Comparison of ENCODE assay signal across 7 cellular contexts in the genomic region with DNA sequence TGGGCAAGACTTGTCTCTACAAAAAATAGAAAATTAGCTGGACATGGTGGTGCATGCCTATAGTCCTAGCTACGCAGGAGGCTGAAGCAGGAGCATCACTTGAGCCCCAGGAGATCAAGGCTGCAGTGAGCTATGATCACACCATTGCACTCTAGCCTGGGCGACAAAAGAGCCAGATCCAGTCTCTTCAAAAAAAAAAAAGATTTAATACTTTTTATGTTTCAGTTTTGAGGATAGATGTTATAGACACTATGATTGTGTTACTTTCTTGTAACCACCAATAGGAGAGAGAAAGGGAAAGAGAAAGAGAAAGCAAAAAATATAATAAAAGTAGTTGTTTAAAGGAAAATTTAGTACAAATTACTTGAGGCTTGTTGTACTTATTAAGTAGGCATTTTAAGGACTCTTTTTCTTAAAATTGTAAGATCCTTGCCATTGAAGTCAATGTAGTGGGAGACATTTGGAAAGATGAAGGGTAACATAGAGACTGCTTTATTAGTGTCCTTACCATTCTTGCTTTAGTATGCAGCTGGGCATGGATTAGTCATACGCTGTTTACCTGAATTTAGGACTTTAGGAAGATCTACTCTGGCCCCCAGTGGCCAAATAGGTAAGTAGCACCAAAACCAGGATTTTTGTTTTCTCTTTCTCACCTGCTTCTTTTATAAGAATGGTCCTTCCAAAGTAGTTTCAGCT.
A peak's percentile ranks its signal among the peaks of the same experiment; 100 is the strongest.
DNase-seq lines count a peak whose midpoint lies in the region; ATAC-seq lines count a peak whose summit lies in the region.

No MANE protein-coding gene starts in this region.

- peak; percentile 67 for DNase-seq in EH (ENCODE audit: low read depth)
- DNase-seq in NCI-H226 = peak; percentile 43
- DNase-seq in activated CD4-positive, alpha-beta T cell treated with anti-CD3 and anti-CD28 coated beads, Interleukin-2, amount 50 U/mL, for 48 hours = peak; percentile 4 to 13
- peak; percentile 27 for DNase-seq in fibroblast of the conjunctiva (ENCODE audit: low read depth)
- peak; percentile 47 for DNase-seq in pons (ENCODE audit: low spot score)

- ATAC-seq in GM19397 (IDR thresholded peaks at IDR 0.05; ENCODE audit: unreplicated experiment) (peak; percentile 84), HG03378 (IDR thresholded peaks at IDR 0.05; ENCODE audit: unreplicated experiment) (peak; percentile 94)

Comparison
In these comparisons a context has a peak if more than half of its experiments do, and no peak if none do; other contexts are left out.
1. Peak in every context shown above with its lines: DNase-seq and ATAC-seq.
2. DNase-seq: peak in every context shown above with its lines; median percentile 67 in EH; 47 in pons; 43 in NCI-H226; 27 in fibroblast of the conjunctiva; 8 in activated CD4-positive, alpha-beta T cell treated with anti-CD3 and anti-CD28 coated beads, Interleukin-2, amount 50 U/mL, for 48 hours.